Comparison of ENCODE assay signal across 19 cellular contexts in genomic region chr7:21747806-21748205, GRCh38.
A peak's percentile ranks its signal among the peaks of the same experiment; 100 is the strongest.
DNase-seq lines count a peak whose midpoint lies in the region; ATAC-seq and TF ChIP-seq lines count a peak whose summit lies in the region.
"Had no signal": no experiment of that assay in that cellular context is flagged by ENCODE, and none has a peak within 500 bp of the region (broad histone marks: within the 10 kb centered on the region; RNA-seq: fewer than 3 reads in every experiment).

No MANE protein-coding gene starts in this region.

- H3K4me1 ChIP-seq in HUES48 (ENCODE audit: control insufficient read depth, insufficient read depth, low read length): peaks cover 9% of the 10 kb centered on the region
- peaks cover 0 to 9% (median 0%) of the 10 kb centered on the region in 4 donors for H3K4me1 ChIP-seq in esophagus muscularis mucosa
- H3K4me1 ChIP-seq: A549 had no signal

- ATAC-seq in GM18502 (IDR thresholded peaks at IDR 0.05; ENCODE audit: poor library complexity, unreplicated experiment): no peak
- ATAC-seq: A549 had no signal

- no peaks in the 10 kb centered on the region for H3K36me3 ChIP-seq in HUES48 (ENCODE audit: control insufficient read depth, insufficient read depth, low read length)
- no peaks in the 10 kb centered on the region for H3K36me3 ChIP-seq in esophagus muscularis mucosa

- peak; percentile 10 for DNase-seq in esophagus muscularis mucosa (ENCODE audit: extremely low spot score)
- no peak for DNase-seq in nephron progenitor cell
- no peak for DNase-seq in AG08396 (ENCODE audit: low spot score)
- no peak for DNase-seq in NCI-H524 treated with DMSO at 0.1 percent for 48 hours (lab: John Stamatoyannopoulos, UW)
- DNase-seq: 8988T; ACHN; C1 segment of cervical spinal cord; Calu3; CD4-positive, alpha-beta memory T cell; COR-L47; DMS53; DMS79 treated with DMSO at 0.1 percent for 48 hours; GF-D8; GM23248; H7; HCEC 1CT had no signal

- no peak for TF ChIP-seq EP300 in esophagus muscularis mucosa (IDR thresholded peaks at IDR 0.05)

- H3K27ac ChIP-seq in HUES48 (ENCODE audit: low read depth, low read length): peak overlapping the region; percentile 22
- H3K27ac ChIP-seq in esophagus muscularis mucosa (replicated peaks in 1 of 4): no peak overlapping the region
- H3K27ac ChIP-seq: A549, GM23248 had no signal

- H3K4me1 Mint-ChIP-seq in nephron progenitor cell: peaks cover 47% of the 10 kb centered on the region
- H3K4me1 Mint-ChIP-seq: CD4-positive, alpha-beta memory T cell had no signal

- H3K36me3 Mint-ChIP-seq in nephron progenitor cell (ENCODE audit: low read depth): no peaks in the 10 kb centered on the region
- H3K36me3 Mint-ChIP-seq: CD4-positive, alpha-beta memory T cell had no signal

- TF ChIP-seq CTCF in esophagus muscularis mucosa (IDR thresholded peaks at IDR 0.05) (no peak), nephron progenitor cell (IDR thresholded peaks at IDR 0.05) (no peak)

- H3K27me3 Mint-ChIP-seq in nephron progenitor cell (ENCODE audit: low read depth, poor library complexity): no peaks in the 10 kb centered on the region

- no peak overlapping the region for H3K4me3 ChIP-seq in HUES48 (ENCODE audit: low read depth, low read length)
- H3K4me3 ChIP-seq in esophagus muscularis mucosa: no peak overlapping the region
- H3K4me3 ChIP-seq: A549, GM23248 had no signal

- TF ChIP-seq POLR2A in esophagus muscularis mucosa (IDR thresholded peaks at IDR 0.05; ENCODE audit: low read depth): no peak

- H3K27me3 ChIP-seq in HUES48 (ENCODE audit: control insufficient read depth, insufficient read depth, low read length) (no peaks in the 10 kb centered on the region), esophagus muscularis mucosa (no peaks in the 10 kb centered on the region)

- no peak overlapping the region for H3K4me3 Mint-ChIP-seq in nephron progenitor cell
- H3K4me3 Mint-ChIP-seq: CD4-positive, alpha-beta memory T cell had no signal

- H3K9me3 ChIP-seq in HUES48 (ENCODE audit: control insufficient read depth, insufficient read depth, low read length) (no peaks in the 10 kb centered on the region), esophagus muscularis mucosa (no peaks in the 10 kb centered on the region)
- H3K9me3 ChIP-seq: A549 had no signal

- 75% methylated on average over 2 of the region's 2 CpGs for WGBS in esophagus muscularis mucosa

- H3K9ac ChIP-seq in HUES48 (ENCODE audit: low read depth, low read length): no peak overlapping the region
- H3K9ac ChIP-seq: GM23248 had no signal

- no peaks in the 10 kb centered on the region for H3K9me3 Mint-ChIP-seq in nephron progenitor cell

- intact Hi-C loops in esophagus muscularis mucosa (cut with DNase I): no loop called here

- peak overlapping the region; percentile 86 for H3K27ac Mint-ChIP-seq in nephron progenitor cell
- H3K27ac Mint-ChIP-seq: CD4-positive, alpha-beta memory T cell had no signal
